Comparison of ENCODE assay signal across 11 cellular contexts in the genomic region with DNA sequence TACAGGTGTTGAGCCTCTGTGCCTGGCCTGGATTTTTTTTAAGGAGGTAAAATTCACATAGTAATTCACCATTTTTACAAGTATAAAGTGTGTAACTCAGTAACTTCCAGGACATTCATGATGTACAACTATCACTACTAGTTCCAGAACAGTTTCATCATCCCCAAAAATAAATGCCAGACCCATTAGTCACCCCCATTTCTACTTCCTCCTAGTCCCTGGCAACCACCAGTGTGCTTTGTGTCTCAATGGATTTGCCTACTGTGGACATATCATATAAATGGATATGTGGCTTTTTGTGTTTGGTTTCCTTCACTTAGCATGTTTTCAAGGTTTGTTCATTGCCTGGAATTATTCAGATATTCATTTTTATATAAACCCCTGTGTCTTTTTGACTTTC.
DNase-seq lines count a peak whose midpoint lies in the region; ATAC-seq and TF ChIP-seq lines count a peak whose summit lies in the region.
"Had no signal": no experiment of that assay in that cellular context is flagged by ENCODE, and none has a peak within 500 bp of the region (broad histone marks: within the 10 kb centered on the region; RNA-seq: fewer than 3 reads in every experiment).

No MANE protein-coding gene starts in this region.

- no peak overlapping the region for H3K27ac Mint-ChIP-seq in stimulated activated naive B cell treated with anti-CD40 and anti-IgM and Interleukin-4, amounts not matched to agents 10 μg/mL and 1 μg/mL and 100 μg/mL, for 72 hours
- H3K27ac Mint-ChIP-seq: activated CD4-positive, alpha-beta memory T cell treated with anti-CD3 and anti-CD28 coated beads for 36 hours; activated naive CD8-positive, alpha-beta T cell treated with anti-CD3 and anti-CD28 coated beads for 36 hours had no signal

- ATAC-seq in omental fat pad (ENCODE audit: low FRiP score) (peak; percentile 88), left lobe of liver (no peak)
- ATAC-seq in stimulated activated naive B cell treated with anti-CD40 and anti-IgM and Interleukin-4, amounts not matched to agents 10 μg/mL and 1 μg/mL and 100 μg/mL, for 72 hours (replicated peaks), result no peak

- H3K4me1 Mint-ChIP-seq in stimulated activated naive B cell treated with anti-CD40 and anti-IgM and Interleukin-4, amounts not matched to agents 10 μg/mL and 1 μg/mL and 100 μg/mL, for 72 hours, result no peaks in the 10 kb centered on the region
- H3K4me1 Mint-ChIP-seq: activated naive CD8-positive, alpha-beta T cell treated with anti-CD3 and anti-CD28 coated beads for 36 hours had no signal

- H3K36me3 Mint-ChIP-seq in stimulated activated naive B cell treated with anti-CD40 and anti-IgM and Interleukin-4, amounts not matched to agents 10 μg/mL and 1 μg/mL and 100 μg/mL, for 72 hours, result no peaks in the 10 kb centered on the region
- H3K36me3 Mint-ChIP-seq: activated CD4-positive, alpha-beta memory T cell treated with anti-CD3 and anti-CD28 coated beads for 36 hours; activated naive CD8-positive, alpha-beta T cell treated with anti-CD3 and anti-CD28 coated beads for 36 hours had no signal

- peak; percentile 73 for DNase-seq in GM04504 (ENCODE audit: low read depth)
- DNase-seq in RPMI7951 (ENCODE audit: low read depth), result peak; percentile 82
- DNase-seq in epithelial cell of esophagus (ENCODE audit: low read depth), result peak; percentile 83
- DNase-seq in omental fat pad (ENCODE audit: low spot score), result no peak
- DNase-seq in left lobe of liver (ENCODE audit: low spot score), result no peak
- DNase-seq in stimulated activated CD4-positive, alpha-beta T cell treated with anti-CD3 and anti-CD28 coated beads, Interleukin-4, amount 100 ng/mL, for 1 hour, result no peak
- no peak for DNase-seq in stimulated activated naive B cell treated with anti-CD40 and anti-IgM and Interleukin-4, amounts not matched to agents 10 μg/mL and 1 μg/mL and 100 μg/mL, for 72 hours
- no peak for DNase-seq in NCI-H510A treated with DMSO at 0.1 percent for 48 hours (lab: John Stamatoyannopoulos, UW)
- DNase-seq: activated CD4-positive, alpha-beta memory T cell treated with anti-CD3 and anti-CD28 coated beads for 36 hours; activated naive CD8-positive, alpha-beta T cell treated with anti-CD3 and anti-CD28 coated beads for 36 hours; NCI-H187 had no signal

- H3K9me3 Mint-ChIP-seq in stimulated activated naive B cell treated with anti-CD40 and anti-IgM and Interleukin-4, amounts not matched to agents 10 μg/mL and 1 μg/mL and 100 μg/mL, for 72 hours, result peaks cover 3 to 7% of the 10 kb centered on the region in 2 donors
- H3K9me3 Mint-ChIP-seq: activated CD4-positive, alpha-beta memory T cell treated with anti-CD3 and anti-CD28 coated beads for 36 hours had no signal

- TF ChIP-seq CTCF in epithelial cell of esophagus (IDR thresholded peaks at IDR 0.05; ENCODE audit: insufficient read depth, low read depth, low read length, missing control alignments), result no peak
- TF ChIP-seq CTCF in omental fat pad (IDR thresholded peaks at IDR 0.05), result no peak

- H3K27me3 Mint-ChIP-seq in stimulated activated naive B cell treated with anti-CD40 and anti-IgM and Interleukin-4, amounts not matched to agents 10 μg/mL and 1 μg/mL and 100 μg/mL, for 72 hours, result peaks cover 18 to 21% of the 10 kb centered on the region in 2 donors
- H3K27me3 Mint-ChIP-seq: activated CD4-positive, alpha-beta memory T cell treated with anti-CD3 and anti-CD28 coated beads for 36 hours; activated naive CD8-positive, alpha-beta T cell treated with anti-CD3 and anti-CD28 coated beads for 36 hours had no signal

- H3K4me3 Mint-ChIP-seq in stimulated activated naive B cell treated with anti-CD40 and anti-IgM and Interleukin-4, amounts not matched to agents 10 μg/mL and 1 μg/mL and 100 μg/mL, for 72 hours, result no peak overlapping the region
- H3K4me3 Mint-ChIP-seq: activated CD4-positive, alpha-beta memory T cell treated with anti-CD3 and anti-CD28 coated beads for 36 hours; activated naive CD8-positive, alpha-beta T cell treated with anti-CD3 and anti-CD28 coated beads for 36 hours had no signal

- H3K4me3 ChIP-seq in epithelial cell of esophagus (ENCODE audit: low read length), result no peak overlapping the region

Comparison
In these comparisons a context has a peak if more than half of its experiments do, and no peak if none do; other contexts are left out.
1. DNase-seq: peak in GM04504 (single experiment), RPMI7951 (single experiment) and epithelial cell of esophagus (single experiment); none in omental fat pad (single experiment), left lobe of liver (single experiment), stimulated activated CD4-positive, alpha-beta T cell treated with anti-CD3 and anti-CD28 coated beads, Interleukin-4, amount 100 ng/mL, for 1 hour (single experiment), stimulated activated naive B cell treated with anti-CD40 and anti-IgM and Interleukin-4, amounts not matched to agents 10 μg/mL and 1 μg/mL and 100 μg/mL, for 72 hours (single experiment) and NCI-H510A treated with DMSO at 0.1 percent for 48 hours (single experiment).